24 cellular contexts compared by ENCODE assay signal in genomic region chr1:235461954-235462353, GRCh38.
"Had no signal": no experiment of that assay in that cellular context is flagged by ENCODE, and none has a peak within 500 bp of the region (broad histone marks: within the 10 kb centered on the region; RNA-seq: fewer than 3 reads in every experiment).

No MANE protein-coding gene starts in this region.

- ATAC-seq: activated naive CD4-positive, alpha-beta T cell treated with anti-CD3 and anti-CD28 coated beads, Interleukin-2, amount 50 U/mL, for 72 hours; heart right ventricle; mucosa of descending colon; right lobe of liver had no signal

- H3K4me3 ChIP-seq: esophagus squamous epithelium, heart right ventricle, left ventricle myocardium inferior, mucosa of descending colon, right lobe of liver, stomach, vagina had no signal

- H3K9me3 Mint-ChIP-seq: activated CD4-positive, alpha-beta memory T cell treated with anti-CD3 and anti-CD28 coated beads, Interleukin-2, amount 10 ng/mL, durations not matched to agents 7 days and 5 days; activated naive CD4-positive, alpha-beta T cell treated with anti-CD3 and anti-CD28 coated beads, Interleukin-2, amount 50 U/mL, for 72 hours; nephron had no signal

- H3K27me3 ChIP-seq: esophagus squamous epithelium, heart right ventricle, right lobe of liver, stomach, vagina had no signal

- H3K9me3 ChIP-seq: esophagus squamous epithelium, heart right ventricle, left ventricle myocardium inferior, mucosa of descending colon, right lobe of liver, stomach, vagina had no signal

- H3K27ac ChIP-seq: esophagus squamous epithelium, heart right ventricle, left ventricle myocardium inferior, parathyroid adenoma, right lobe of liver, stomach, vagina, WERI-Rb-1 had no signal

- H3K4me3 Mint-ChIP-seq: activated CD4-positive, alpha-beta memory T cell treated with anti-CD3 and anti-CD28 coated beads, Interleukin-2, amount 10 ng/mL, durations not matched to agents 7 days and 5 days; nephron had no signal

- H3K36me3 ChIP-seq: right lobe of liver had no signal

- H3K27me3 Mint-ChIP-seq: activated CD4-positive, alpha-beta memory T cell treated with anti-CD3 and anti-CD28 coated beads, Interleukin-2, amount 10 ng/mL, durations not matched to agents 7 days and 5 days had no signal

- DNase-seq: activated CD4-positive, alpha-beta memory T cell treated with anti-CD3 and anti-CD28 coated beads, Interleukin-2, amount 10 ng/mL, durations not matched to agents 7 days and 5 days; activated CD4-positive, alpha-beta T cell treated with anti-CD3 and anti-CD28 coated beads for 1 hour; activated CD8-positive, alpha-beta memory T cell treated with anti-CD3 and anti-CD28 coated beads, Interleukin-2, amount 50 U/mL, for 48 hours; activated effector memory CD4-positive, alpha-beta T cell treated with anti-CD3 and anti-CD28 coated beads, Interleukin-2, amount 50 U/mL, for 16 hours; activated T-cell treated with anti-CD3 and anti-CD28 coated beads, Interleukin-2, amount 50 U/mL, for 48 hours; amniotic stem cell; dermis blood vessel endothelial cell; effector memory CD4-positive, alpha-beta T cell; esophagus squamous epithelium; heart right ventricle; kidney glomerular epithelial cell; left ventricle myocardium inferior; mucosa of descending colon; right lobe of liver; small intestine; stimulated activated CD4-positive, alpha-beta T cell treated with anti-CD3 and anti-CD28 coated beads, Interleukin-15, amount 100 ng/mL, for 24 hours; stimulated activated CD4-positive, alpha-beta T cell treated with anti-CD3 and anti-CD28 coated beads, Interleukin-2, amount 100 ng/mL, for 48 hours; stomach; trophoblast cell; WERI-Rb-1 had no signal

- H3K4me1 Mint-ChIP-seq: nephron had no signal

- H3K27ac Mint-ChIP-seq: activated CD4-positive, alpha-beta memory T cell treated with anti-CD3 and anti-CD28 coated beads, Interleukin-2, amount 10 ng/mL, durations not matched to agents 7 days and 5 days; nephron had no signal

- H3K4me1 ChIP-seq: esophagus squamous epithelium, heart right ventricle, left ventricle myocardium inferior, parathyroid adenoma, right lobe of liver, stomach, vagina had no signal
